19 cellular contexts compared by ENCODE assay signal in the genomic region with DNA sequence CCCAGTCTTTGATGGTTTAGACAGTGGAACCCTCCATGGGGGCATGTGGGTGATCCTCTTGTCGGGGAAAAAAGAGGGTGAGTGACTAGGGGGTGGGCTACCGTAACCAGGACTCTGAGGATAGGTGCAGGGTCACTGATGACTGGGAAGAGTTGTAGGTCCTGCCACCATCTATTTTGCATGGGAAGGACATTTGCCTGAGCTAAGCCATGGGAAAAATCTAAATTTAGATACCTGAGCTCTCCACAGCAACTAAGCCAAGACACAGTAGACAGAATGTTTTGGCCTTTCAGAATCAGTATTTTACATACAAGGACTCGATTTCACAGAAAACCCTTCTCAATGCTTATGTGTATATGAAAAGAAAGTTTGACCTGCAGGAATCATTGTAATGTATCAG. TPM values are rescaled to one million over a fixed set of nuclear protein-coding genes. Genes with fewer than 3 reads are reported as not detected.
"Had no signal": no experiment of that assay in that cellular context is flagged by ENCODE, and none has a peak within 500 bp of the region (broad histone marks: within the 10 kb centered on the region; RNA-seq: fewer than 3 reads in every experiment).

No MANE protein-coding gene starts in this region.

- H3K4me3 Mint-ChIP-seq: activated CD8-positive, alpha-beta T cell treated with anti-CD3 and anti-CD28 coated beads, Interleukin-2, amount 10 ng/mL, durations not matched to agents 7 days and 5 days; activated naive CD4-positive, alpha-beta T cell treated with anti-CD3 and anti-CD28 coated beads, Interleukin-2, amount 50 U/mL, for 24 hours; brain; immature natural killer cell; nephron; stimulated activated naive B cell treated with anti-CD40 and anti-IgM and Interleukin-4, amounts not matched to agents 10 μg/mL and 1 μg/mL and 100 μg/mL, for 72 hours; T-cell; T-helper 2 cell treated with Interferon-gamma antibody and Interleukin-4, amounts not matched to agents 5 μg/mL and 100 μg/mL, for 36 hours had no signal

- H3K27me3 ChIP-seq: left lung, neutrophil, ovary, right lobe of liver had no signal

- H3K27me3 Mint-ChIP-seq: brain; stimulated activated naive B cell treated with anti-CD40 and anti-IgM and Interleukin-4, amounts not matched to agents 10 μg/mL and 1 μg/mL and 100 μg/mL, for 72 hours had no signal

- H3K27ac ChIP-seq: left lung, neutrophil, ovary, right lobe of liver, WERI-Rb-1 had no signal

- H3K4me1 ChIP-seq: right lobe of liver had no signal

- H3K9me3 ChIP-seq: left lung, neutrophil, ovary, right lobe of liver had no signal

- ATAC-seq: activated CD8-positive, alpha-beta T cell treated with anti-CD3 and anti-CD28 coated beads, Interleukin-2, amount 10 ng/mL, durations not matched to agents 7 days and 5 days; left lung; right lobe of liver; stimulated activated naive B cell treated with anti-CD40 and anti-IgM and Interleukin-4, amounts not matched to agents 10 μg/mL and 1 μg/mL and 100 μg/mL, for 72 hours; T-cell had no signal

- DNase-seq: activated CD4-positive, alpha-beta T cell treated with anti-CD3 and anti-CD28 coated beads for 1 hour; activated CD4-positive, alpha-beta T cell treated with anti-CD3 and anti-CD28 coated beads, Interleukin-2, amount 50 U/mL, for 1 hour; activated CD8-positive, alpha-beta T cell treated with anti-CD3 and anti-CD28 coated beads, Interleukin-2, amount 10 ng/mL, durations not matched to agents 7 days and 5 days; activated gamma-delta T cell treated with Interleukin-2 at 50 U/mL for 16 hours; anterior cingulate cortex; central memory CD4-positive, alpha-beta T cell; immature natural killer cell; left lung; ovary; right lobe of liver; small intestine; stimulated activated naive B cell treated with anti-CD40 and anti-IgM and Interleukin-4, amounts not matched to agents 10 μg/mL and 1 μg/mL and 100 μg/mL, for 72 hours; T-cell; WERI-Rb-1 had no signal

- H3K9me3 Mint-ChIP-seq: T-helper 2 cell treated with Interferon-gamma antibody and Interleukin-4, amounts not matched to agents 5 μg/mL and 100 μg/mL, for 36 hours had no signal

- H3K36me3 Mint-ChIP-seq: activated naive CD4-positive, alpha-beta T cell treated with anti-CD3 and anti-CD28 coated beads, Interleukin-2, amount 50 U/mL, for 24 hours; immature natural killer cell; stimulated activated naive B cell treated with anti-CD40 and anti-IgM and Interleukin-4, amounts not matched to agents 10 μg/mL and 1 μg/mL and 100 μg/mL, for 72 hours; T-cell had no signal

- H3K36me3 ChIP-seq: left lung, neutrophil, ovary, right lobe of liver, WERI-Rb-1 had no signal

- H3K27ac Mint-ChIP-seq: activated CD8-positive, alpha-beta T cell treated with anti-CD3 and anti-CD28 coated beads, Interleukin-2, amount 10 ng/mL, durations not matched to agents 7 days and 5 days; activated naive CD4-positive, alpha-beta T cell treated with anti-CD3 and anti-CD28 coated beads, Interleukin-2, amount 50 U/mL, for 24 hours; immature natural killer cell; stimulated activated naive B cell treated with anti-CD40 and anti-IgM and Interleukin-4, amounts not matched to agents 10 μg/mL and 1 μg/mL and 100 μg/mL, for 72 hours; T-cell; T-helper 2 cell treated with Interferon-gamma antibody and Interleukin-4, amounts not matched to agents 5 μg/mL and 100 μg/mL, for 36 hours had no signal

- H3K4me1 Mint-ChIP-seq: activated naive CD4-positive, alpha-beta T cell treated with anti-CD3 and anti-CD28 coated beads, Interleukin-2, amount 50 U/mL, for 24 hours; immature natural killer cell; stimulated activated naive B cell treated with anti-CD40 and anti-IgM and Interleukin-4, amounts not matched to agents 10 μg/mL and 1 μg/mL and 100 μg/mL, for 72 hours; T-cell had no signal

- H3K4me3 ChIP-seq: left lung, ovary, right lobe of liver had no signal

RNA-seq across cellular contexts. Expression of gene KIAA1217, which starts 52.7 kb away (rescaled TPM):
- total RNA-seq: activated CD8-positive, alpha-beta T cell treated with anti-CD3 and anti-CD28 coated beads, Interleukin-2, amount 10 ng/mL, durations not matched to agents 7 days and 5 days had no signal
- polyA plus RNA-seq: immature natural killer cell had no signal
